17 cellular contexts compared by ENCODE assay signal in genomic region chrX:41634284-41634683, GRCh38. TPM values are rescaled to one million over a fixed set of nuclear protein-coding genes. Genes with fewer than 3 reads are reported as not detected.
DNase-seq lines count a peak whose midpoint lies in the region; ATAC-seq, FAIRE-seq and TF ChIP-seq lines count a peak whose summit lies in the region.
"Had no signal": no experiment of that assay in that cellular context is flagged by ENCODE, and none has a peak within 500 bp of the region (broad histone marks: within the 10 kb centered on the region; RNA-seq: fewer than 3 reads in every experiment).

No MANE protein-coding gene starts in this region.

- H3K4me3 ChIP-seq in choroid plexus epithelial cell (ENCODE audit: low read depth, low read length) = no peak overlapping the region
- H3K4me3 ChIP-seq in dorsolateral prefrontal cortex = no peak overlapping the region
- H3K4me3 ChIP-seq: esophagus squamous epithelium, right atrium auricular region had no signal

- H3K4me1 Mint-ChIP-seq in nephron progenitor cell = peaks cover 4% of the 10 kb centered on the region
- H3K4me1 Mint-ChIP-seq: naive thymus-derived CD4-positive, alpha-beta T cell had no signal

- H3K4me3 Mint-ChIP-seq in nephron progenitor cell = no peak overlapping the region
- H3K4me3 Mint-ChIP-seq: naive thymus-derived CD4-positive, alpha-beta T cell had no signal

- no peaks in the 10 kb centered on the region for H3K27me3 Mint-ChIP-seq in nephron progenitor cell (ENCODE audit: low read depth, poor library complexity)
- H3K27me3 Mint-ChIP-seq: naive thymus-derived CD4-positive, alpha-beta T cell had no signal

- FAIRE-seq in GM19239 (lab: Jason Lieb, UNC) = peak; percentile 28

- peaks cover 31% of the 10 kb centered on the region for H3K36me3 Mint-ChIP-seq in nephron progenitor cell (ENCODE audit: low read depth)
- H3K36me3 Mint-ChIP-seq: activated naive CD4-positive, alpha-beta T cell treated with anti-CD3 and anti-CD28 coated beads, Interleukin-2, amount 50 U/mL, for 72 hours had no signal

- peaks cover 15% of the 10 kb centered on the region for H3K9me3 Mint-ChIP-seq in nephron progenitor cell
- H3K9me3 Mint-ChIP-seq: activated naive CD4-positive, alpha-beta T cell treated with anti-CD3 and anti-CD28 coated beads, Interleukin-2, amount 50 U/mL, for 72 hours had no signal

- no peak for ATAC-seq in HG02885 (IDR thresholded peaks at IDR 0.05; ENCODE audit: poor library complexity, unreplicated experiment)
- ATAC-seq: activated naive CD4-positive, alpha-beta T cell treated with anti-CD3 and anti-CD28 coated beads, Interleukin-2, amount 50 U/mL, for 72 hours; naive thymus-derived CD4-positive, alpha-beta T cell had no signal

- H3K27ac ChIP-seq in dorsolateral prefrontal cortex = no peak overlapping the region
- H3K27ac ChIP-seq: C4-2B, esophagus squamous epithelium, right atrium auricular region had no signal

- no peak for TF ChIP-seq CTCF in choroid plexus epithelial cell (conservative IDR thresholded peaks at IDR 0.05; ENCODE audit: low read depth, low read length)
- no peak for TF ChIP-seq CTCF in nephron progenitor cell (IDR thresholded peaks at IDR 0.05)
- TF ChIP-seq CTCF in dorsolateral prefrontal cortex (IDR thresholded peaks at IDR 0.05 in 54 of 56, conservative IDR thresholded peaks at IDR 0.05 in 2 of 56; ENCODE audit: low read depth in 1 of 56, partially characterized antibody in 56 of 56) = no peak

- H3K27me3 ChIP-seq in dorsolateral prefrontal cortex = peaks cover 0 to 38% (median 2%) of the 10 kb centered on the region in 45 donors
- H3K27me3 ChIP-seq: esophagus squamous epithelium, right atrium auricular region had no signal

- DNase-seq in GM19239 (ENCODE audit: insufficient read length, low spot score) (no peak), NOMO-1 treated with DMSO at 0.1 percent for 48 hours (lab: John Stamatoyannopoulos, UW; ENCODE audit: unreplicated experiment) (peak; percentile 83), choroid plexus epithelial cell (ENCODE audit: low read depth) (peak; percentile 80), nephron progenitor cell (no peak), HK-2 (ENCODE audit: unreplicated experiment) (no peak), dorsolateral prefrontal cortex (no peak)
- DNase-seq in activated naive CD4-positive, alpha-beta T cell treated with anti-CD3 and anti-CD28 coated beads, Interleukin-2, amount 50 U/mL, for 16 hours = no peak
- DNase-seq: esophagus squamous epithelium; H7; naive thymus-derived CD4-positive, alpha-beta T cell; NCI-H146; NCI-H524 treated with DMSO at 0.1 percent for 48 hours; SHP77 treated with DMSO at 0.1 percent for 48 hours had no signal

- peak overlapping the region; percentile 93 for H3K27ac Mint-ChIP-seq in nephron progenitor cell
- H3K27ac Mint-ChIP-seq: activated naive CD4-positive, alpha-beta T cell treated with anti-CD3 and anti-CD28 coated beads, Interleukin-2, amount 50 U/mL, for 72 hours; naive thymus-derived CD4-positive, alpha-beta T cell had no signal

- intact Hi-C loops in dorsolateral prefrontal cortex (cut with DNase I) = no loop called here

RNA-seq across cellular contexts. Expression of gene GPR34, which starts 54.5 kb away (rescaled TPM):
- total RNA-seq in dorsolateral prefrontal cortex = 10 to 100 TPM in 50 of 120 experiments, 1 to 10 TPM in 70; 1.3 to 21.3 (median 9.0) TPM
- total RNA-seq: H7 had no signal

Comparison
In these comparisons a context has a peak if more than half of its experiments do, and no peak if none do; other contexts are left out.
1. DNase-seq: peak in NOMO-1 treated with DMSO at 0.1 percent for 48 hours (single experiment) and choroid plexus epithelial cell (single experiment); none in GM19239 (single experiment), nephron progenitor cell (single experiment), activated naive CD4-positive, alpha-beta T cell treated with anti-CD3 and anti-CD28 coated beads, Interleukin-2, amount 50 U/mL, for 16 hours (single experiment), HK-2 (single experiment) and dorsolateral prefrontal cortex (0 of 10).